10 cellular contexts compared by ENCODE assay signal in the genomic region with DNA sequence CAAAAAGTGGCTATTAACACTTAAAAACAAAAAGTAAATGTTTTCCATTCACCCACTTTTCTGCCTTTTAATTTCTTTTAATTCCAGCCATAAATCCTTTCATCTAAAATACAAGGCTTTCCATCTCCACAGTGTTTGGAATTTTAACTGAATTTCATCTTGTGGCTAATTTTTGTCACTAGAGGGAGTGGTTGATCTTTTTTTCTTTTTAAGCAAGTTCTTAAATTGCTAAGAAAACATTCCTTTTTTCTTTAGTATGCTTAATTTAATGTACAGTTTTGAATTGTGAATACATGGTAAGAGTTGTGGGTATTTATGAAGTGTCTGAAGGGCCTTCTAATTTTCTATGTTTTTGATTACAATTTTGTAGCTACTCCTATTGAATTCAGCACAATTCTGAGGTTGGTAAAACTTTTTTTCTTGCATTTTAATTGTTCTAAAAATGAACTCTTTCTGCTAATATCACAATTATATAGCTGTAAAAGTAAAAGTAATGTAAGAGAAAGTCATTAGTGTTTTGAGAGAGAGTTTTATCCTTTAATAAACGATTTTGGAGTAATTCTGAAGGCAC. TPM values are rescaled to one million over a fixed set of nuclear protein-coding genes. Genes with fewer than 3 reads are reported as not detected.
DNase-seq lines count a peak whose midpoint lies in the region; ATAC-seq and TF ChIP-seq lines count a peak whose summit lies in the region.
"Had no signal": no experiment of that assay in that cellular context is flagged by ENCODE, and none has a peak within 500 bp of the region (broad histone marks: within the 10 kb centered on the region; RNA-seq: fewer than 3 reads in every experiment).

No MANE protein-coding gene starts in this region.

- H3K4me3 ChIP-seq in OCI-LY1 (ENCODE audit: low read depth, low read length, poor library complexity, severe bottlenecking) (no peak overlapping the region), spleen (no peak overlapping the region)

- H3K9me3 ChIP-seq in OCI-LY1 (ENCODE audit: low read length) = no peaks in the 10 kb centered on the region
- H3K9me3 ChIP-seq in spleen = no peaks in the 10 kb centered on the region

- no peak overlapping the region for H3K4me2 ChIP-seq in OCI-LY1 (ENCODE audit: low read length)

- H3K9me2 ChIP-seq in OCI-LY1 (ENCODE audit: low read depth, low read length) = no peaks in the 10 kb centered on the region

- 67 to 85% (median 79%) methylated on average over 1 of the region's 1 CpG for WGBS in spleen, 5 donors

- intact Hi-C loops in spleen (cut with DNase I; ENCODE audit: low total_unique reads) = loop anchor here (5.0 to 10.0 kb wide), 2 partner anchors 203 to 310 kb away; no protein-coding TSS in a partner anchor

- H3K27me3 ChIP-seq in OCI-LY1 (ENCODE audit: insufficient read depth, low read length) (no peaks in the 10 kb centered on the region), spleen (replicated peaks in 1 of 7) (no peaks in the 10 kb centered on the region)

- H3K4me3 Mint-ChIP-seq in stimulated activated memory B cell treated with anti-CD40 and anti-IgM and Interleukin-4, amounts not matched to agents 10 μg/mL and 1 μg/mL and 100 μg/mL, for 72 hours = no peak overlapping the region
- H3K4me3 Mint-ChIP-seq: CD4-positive, CD25-positive, alpha-beta regulatory T cell had no signal

- no peaks in the 10 kb centered on the region for H3K27me3 Mint-ChIP-seq in stimulated activated memory B cell treated with anti-CD40 and anti-IgM and Interleukin-4, amounts not matched to agents 10 μg/mL and 1 μg/mL and 100 μg/mL, for 72 hours
- H3K27me3 Mint-ChIP-seq: CD4-positive, CD25-positive, alpha-beta regulatory T cell; IgD-negative memory B cell had no signal

- no peaks in the 10 kb centered on the region for H3F3A ChIP-seq in OCI-LY1 (ENCODE audit: insufficient read depth, low read length)

- TF ChIP-seq CTCF in OCI-LY1 (IDR thresholded peaks at IDR 0.05; ENCODE audit: low read length) = peak; percentile 72
- TF ChIP-seq CTCF in spleen (IDR thresholded peaks at IDR 0.05 in 8 of 11, conservative IDR thresholded peaks at IDR 0.05 in 3 of 11) = peak in 8 of 11 experiments; percentile 23 to 56 (median 50)

- DNase-seq in NCI-H1694 treated with DMSO at 0.1 percent for 48 hours (lab: John Stamatoyannopoulos, UW) (peak; percentile 47), NCI-H1694 (lab: John Stamatoyannopoulos, UW) (no peak), fibroblast of gingiva (ENCODE audit: low read depth) (peak; percentile 26), spleen (no peak)
- DNase-seq in stimulated activated CD4-positive, alpha-beta T cell treated with anti-CD3 and anti-CD28 coated beads, Interleukin-4, amount 100 ng/mL, for 24 hours = no peak
- DNase-seq in activated naive CD4-positive, alpha-beta T cell (lab: John Stamatoyannopoulos, UW) = no peak

- H3K79me2 ChIP-seq in OCI-LY1 (ENCODE audit: insufficient read depth, low read length) = no peaks in the 10 kb centered on the region

- no peaks in the 10 kb centered on the region for H3K36me3 Mint-ChIP-seq in stimulated activated memory B cell treated with anti-CD40 and anti-IgM and Interleukin-4, amounts not matched to agents 10 μg/mL and 1 μg/mL and 100 μg/mL, for 72 hours
- H3K36me3 Mint-ChIP-seq: CD4-positive, CD25-positive, alpha-beta regulatory T cell had no signal

- H4K20me1 ChIP-seq in OCI-LY1 (ENCODE audit: insufficient read depth, low read length) = no peaks in the 10 kb centered on the region

- no peak overlapping the region for H2AFZ ChIP-seq in OCI-LY1 (ENCODE audit: low read length)

- H3K36me3 ChIP-seq in OCI-LY1 (ENCODE audit: insufficient read depth, low read length) (no peaks in the 10 kb centered on the region), spleen (no peaks in the 10 kb centered on the region)

- ATAC-seq in stimulated activated memory B cell treated with anti-CD40 and anti-IgM and Interleukin-4, amounts not matched to agents 10 μg/mL and 1 μg/mL and 100 μg/mL, for 72 hours = no peak

- H3K4me1 Mint-ChIP-seq in stimulated activated memory B cell treated with anti-CD40 and anti-IgM and Interleukin-4, amounts not matched to agents 10 μg/mL and 1 μg/mL and 100 μg/mL, for 72 hours = peaks cover 9% of the 10 kb centered on the region

- no peak for TF ChIP-seq POLR2A in spleen (IDR thresholded peaks at IDR 0.05)

- no peak overlapping the region for H3K9ac ChIP-seq in OCI-LY1 (ENCODE audit: low read length)

- H3K9me3 Mint-ChIP-seq in stimulated activated memory B cell treated with anti-CD40 and anti-IgM and Interleukin-4, amounts not matched to agents 10 μg/mL and 1 μg/mL and 100 μg/mL, for 72 hours = no peaks in the 10 kb centered on the region
- H3K9me3 Mint-ChIP-seq: CD4-positive, CD25-positive, alpha-beta regulatory T cell; IgD-negative memory B cell had no signal

- H3K4me1 ChIP-seq in OCI-LY1 (ENCODE audit: insufficient read depth, low read length, severe bottlenecking) (peaks cover 9% of the 10 kb centered on the region), spleen (peaks cover 0 to 22% (median 15%) of the 10 kb centered on the region in 6 donors)

- no peak overlapping the region for H3K27ac Mint-ChIP-seq in stimulated activated memory B cell treated with anti-CD40 and anti-IgM and Interleukin-4, amounts not matched to agents 10 μg/mL and 1 μg/mL and 100 μg/mL, for 72 hours
- H3K27ac Mint-ChIP-seq: CD4-positive, CD25-positive, alpha-beta regulatory T cell; IgD-negative memory B cell had no signal

- H3K27ac ChIP-seq in OCI-LY1 (ENCODE audit: low read depth, low read length, poor library complexity, severe bottlenecking) = no peak overlapping the region
- no peak overlapping the region for H3K27ac ChIP-seq in spleen

RNA-seq across cellular contexts. Expression of gene ANK3, which starts 54.9 kb away (rescaled TPM):
- total RNA-seq in spleen = 100 to 1,000 TPM in 1 of 7 donors, 10 to 100 TPM in 6; 30.6 to 133 (median 75.7) TPM
- polyA plus RNA-seq in spleen = 1 to 10 TPM; 2.0 to 6.2 (median 4.2) TPM

Comparison
In these comparisons a context has a peak if more than half of its experiments do, and no peak if none do; other contexts are left out.
1. DNase-seq: peak in NCI-H1694 treated with DMSO at 0.1 percent for 48 hours (single experiment) and fibroblast of gingiva (single experiment); none in NCI-H1694 (single experiment), spleen (single experiment), stimulated activated CD4-positive, alpha-beta T cell treated with anti-CD3 and anti-CD28 coated beads, Interleukin-4, amount 100 ng/mL, for 24 hours (single experiment) and activated naive CD4-positive, alpha-beta T cell (0 of 4).